ENCODE assay signal across 1 cellular context in genomic region chr9:127450170-127450830, GRCh38.
TF ChIP-seq lines count a peak whose summit lies in the region.

No MANE protein-coding gene starts in this region.

TF ChIP-seq in K562, 482 proteins besides CTCF, POLR2A, EP300 and RAD21 (continued from another document):
- TF ChIP-seq PRDM10 (IDR thresholded peaks at IDR 0.05; ENCODE audit: partially characterized antibody) (peak; percentile 55), PTTG1 (tag; IDR thresholded peaks at IDR 0.05; ENCODE audit: low read depth) (no peak), SIN3B (IDR thresholded peaks at IDR 0.05; ENCODE audit: low read depth) (no peak), SMARCC2 (IDR thresholded peaks at IDR 0.05; ENCODE audit: low read depth) (no peak), SUPT5H (IDR thresholded peaks at IDR 0.05) (0 out of 2 replicates have a peak, but pooled peaks have one; percentile 6), SIN3A (IDR thresholded peaks at IDR 0.05; ENCODE audit: borderline replicate concordance in 2 of 2, control insufficient read depth in 1 of 2, low read depth in 2 of 2, low read length in 2 of 2) (peak; percentile 20 to 46; a peak in 1 of 4 replicates), TBL1XR1 (IDR thresholded peaks at IDR 0.05; ENCODE audit: low read length in 2 of 2) (peak in 1 of 2 experiments; percentile 41; a peak in 1 of 4 replicates), ZFP91 (CRISPR knock-in tag; IDR thresholded peaks at IDR 0.05) (0 out of 2 replicates have a peak, but pooled peaks have one; percentile 22), ARNT (IDR thresholded peaks at IDR 0.05) (no peak), SIRT6 (IDR thresholded peaks at IDR 0.05; ENCODE audit: low read depth, low read length) (peak; percentile 1), ZBTB40 (IDR thresholded peaks at IDR 0.05) (0 out of 2 replicates have a peak, but pooled peaks have one; percentile 41), ZBTB40 (CRISPR knock-in tag; IDR thresholded peaks at IDR 0.05) (no peak), TOE1 (IDR thresholded peaks at IDR 0.05; ENCODE audit: borderline replicate concordance) (no peak), TOE1 (CRISPR knock-in tag; IDR thresholded peaks at IDR 0.05; ENCODE audit: borderline replicate concordance, low read depth) (0 out of 2 replicates have a peak, but pooled peaks have one; percentile 39), SREBF2 (CRISPR knock-in tag; IDR thresholded peaks at IDR 0.05) (no peak), XRCC5 (IDR thresholded peaks at IDR 0.05; ENCODE audit: low read depth, low read length) (0 out of 2 replicates have a peak, but pooled peaks have one; percentile 35), SNAPC5 (CRISPR knock-in tag; IDR thresholded peaks at IDR 0.05) (no peak)
